Comparison of ENCODE assay signal across 8 cellular contexts in the genomic region with DNA sequence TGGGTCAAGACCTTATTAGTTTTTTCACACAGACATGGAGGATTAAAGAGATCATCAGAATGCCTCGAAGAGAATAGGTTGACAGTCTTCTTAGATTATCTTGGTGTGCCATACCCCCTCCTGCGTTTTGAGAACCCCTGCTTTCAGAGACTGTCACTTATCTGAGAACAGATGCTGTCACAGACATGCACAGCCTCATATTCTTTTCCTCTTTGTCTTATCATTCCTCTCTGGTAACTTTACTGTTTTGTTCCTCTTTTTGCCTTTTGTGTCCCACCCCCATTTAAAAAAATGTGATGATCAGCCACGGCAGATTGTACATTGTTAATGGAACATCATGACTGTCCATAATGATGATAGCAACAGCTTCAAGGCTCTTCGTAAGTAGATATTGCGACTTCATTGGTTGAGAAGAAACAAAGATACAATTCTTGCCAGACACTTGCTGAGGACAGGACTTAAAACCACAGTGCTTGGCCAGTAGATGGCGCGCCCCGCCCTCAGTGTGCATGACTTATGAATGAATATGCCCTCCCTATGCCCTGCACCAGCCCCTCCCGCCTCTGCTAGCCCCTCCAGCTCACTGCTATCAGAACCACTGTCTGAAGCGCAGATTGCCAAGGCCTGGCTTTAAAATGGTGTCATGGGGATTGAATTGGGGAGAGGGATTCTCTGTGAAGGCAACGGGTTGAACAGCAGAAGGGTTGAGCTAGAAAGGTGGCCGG. TPM values are rescaled to one million over a fixed set of nuclear protein-coding genes. Genes with fewer than 3 reads are reported as not detected.
A peak's percentile ranks its signal among the peaks of the same experiment; 100 is the strongest.
DNase-seq lines count a peak whose midpoint lies in the region; ATAC-seq and TF ChIP-seq lines count a peak whose summit lies in the region.

No MANE protein-coding gene starts in this region.

- ATAC-seq in memory B cell (ENCODE audit: low read depth) (peak; percentile 50), GM21360 (IDR thresholded peaks at IDR 0.05; ENCODE audit: unreplicated experiment) (no peak)

- H3K27me3 ChIP-seq in dorsolateral prefrontal cortex = no peaks in the 10 kb centered on the region

- H3K27ac ChIP-seq in dorsolateral prefrontal cortex = no peak overlapping the region

- DNase-seq in HPDE6-E6E7 (ENCODE audit: extremely low spot score) (peak; percentile 73), NK-92 (lab: John Stamatoyannopoulos, UW; ENCODE audit: unreplicated experiment) (peak; percentile 30), dorsolateral prefrontal cortex (peak; percentile 81 to 94 (median 87)), memory B cell (ENCODE audit: low spot score in 2 of 2) (peak; percentile 75 to 80)
- DNase-seq in activated CD4-positive, alpha-beta memory T cell treated with anti-CD3 and anti-CD28 coated beads, Interleukin-2, amount 10 ng/mL, durations not matched to agents 7 days and 5 days = peak; percentile 88
- DNase-seq in stimulated activated CD8-positive, alpha-beta memory T cell treated with anti-CD3 and anti-CD28 coated beads, Interleukin-15, amount 100 ng/mL, for 24 hours (ENCODE audit: low read depth) = peak; percentile 76

- H3K27me3 Mint-ChIP-seq in activated CD4-positive, alpha-beta memory T cell treated with anti-CD3 and anti-CD28 coated beads, Interleukin-2, amount 10 ng/mL, durations not matched to agents 7 days and 5 days = peaks cover 8% of the 10 kb centered on the region
- no peaks in the 10 kb centered on the region for H3K27me3 Mint-ChIP-seq in memory B cell

- H3K4me1 Mint-ChIP-seq in activated CD4-positive, alpha-beta memory T cell treated with anti-CD3 and anti-CD28 coated beads, Interleukin-2, amount 10 ng/mL, durations not matched to agents 7 days and 5 days = peaks cover 29% of the 10 kb centered on the region
- H3K4me1 Mint-ChIP-seq in memory B cell = peaks cover 17% of the 10 kb centered on the region

- peaks cover 6% of the 10 kb centered on the region for H3K36me3 Mint-ChIP-seq in activated CD4-positive, alpha-beta memory T cell treated with anti-CD3 and anti-CD28 coated beads, Interleukin-2, amount 10 ng/mL, durations not matched to agents 7 days and 5 days (ENCODE audit: low read depth)
- H3K36me3 Mint-ChIP-seq in memory B cell = no peaks in the 10 kb centered on the region

- CTCF ChIA-PET in activated CD4-positive, alpha-beta memory T cell treated with anti-CD3 and anti-CD28 coated beads, Interleukin-2, amount 10 ng/mL, durations not matched to agents 7 days and 5 days (lab: Charles Lee) = interaction anchor here (0.6 to 7.8 kb wide), 26 partner anchors 9 to 675 kb away, joined by 3 to 74 read pairs (median 4); a partner anchor contains a TSS

- peak overlapping the region; percentile 26 for H3K4me3 Mint-ChIP-seq in activated CD4-positive, alpha-beta memory T cell treated with anti-CD3 and anti-CD28 coated beads, Interleukin-2, amount 10 ng/mL, durations not matched to agents 7 days and 5 days
- H3K4me3 Mint-ChIP-seq in memory B cell = peak overlapping the region; percentile 28

- POLR2A ChIA-PET in activated CD4-positive, alpha-beta memory T cell treated with anti-CD3 and anti-CD28 coated beads, Interleukin-2, amount 10 ng/mL, durations not matched to agents 7 days and 5 days (lab: Charles Lee) = interaction anchor here (1.3 to 6.4 kb wide), 4 partner anchors 10 to 313 kb away, joined by 3 to 86 read pairs (median 47); a partner anchor contains a TSS

- H3K4me3 ChIP-seq in dorsolateral prefrontal cortex = peak overlapping the region in 8 of 59 donors; percentile 5 to 37 (median 16)

- no peak overlapping the region for H3K27ac Mint-ChIP-seq in activated CD4-positive, alpha-beta memory T cell treated with anti-CD3 and anti-CD28 coated beads, Interleukin-2, amount 10 ng/mL, durations not matched to agents 7 days and 5 days
- peak overlapping the region; percentile 3 for H3K27ac Mint-ChIP-seq in memory B cell

- intact Hi-C loops in dorsolateral prefrontal cortex (cut with DNase I) = loop anchor here (5.0 to 10.0 kb wide), 3 partner anchors 118 to 340 kb away; a partner anchor contains a TSS

- no peaks in the 10 kb centered on the region for H3K9me3 Mint-ChIP-seq in activated CD4-positive, alpha-beta memory T cell treated with anti-CD3 and anti-CD28 coated beads, Interleukin-2, amount 10 ng/mL, durations not matched to agents 7 days and 5 days
- no peaks in the 10 kb centered on the region for H3K9me3 Mint-ChIP-seq in memory B cell

- TF ChIP-seq CTCF in GM12873 (IDR thresholded peaks at IDR 0.05; ENCODE audit: insufficient read depth, low read depth, low read length, missing control alignments) (peak; percentile 90), dorsolateral prefrontal cortex (IDR thresholded peaks at IDR 0.05 in 54 of 56, conservative IDR thresholded peaks at IDR 0.05 in 2 of 56; ENCODE audit: low read depth in 1 of 56, partially characterized antibody in 56 of 56) (peak; percentile 38 to 91 (median 80))

RNA-seq across cellular contexts. Expression of a gene that starts 2.6 kb away (rescaled TPM):
- total RNA-seq in activated CD4-positive, alpha-beta memory T cell treated with anti-CD3 and anti-CD28 coated beads, Interleukin-2, amount 10 ng/mL, durations not matched to agents 7 days and 5 days = 10 to 100 TPM; 29.1 to 31.1 TPM
- 100 to 1,000 TPM in 15 of 120 experiments, 10 to 100 TPM in 105; 38.9 to 154 (median 76.7) TPM for total RNA-seq in dorsolateral prefrontal cortex

RNA-seq across cellular contexts. Expression of a gene that starts 8.1 kb away (rescaled TPM):
- 10 to 100 TPM; 49.3 to 50.0 TPM for total RNA-seq in activated CD4-positive, alpha-beta memory T cell treated with anti-CD3 and anti-CD28 coated beads, Interleukin-2, amount 10 ng/mL, durations not matched to agents 7 days and 5 days
- total RNA-seq in dorsolateral prefrontal cortex = 10 to 100 TPM; 32.9 to 84.7 (median 64.1) TPM

Comparison
In these comparisons a context has a peak if more than half of its experiments do, and no peak if none do; other contexts are left out.
1. DNase-seq: peak in every context shown above with its lines; median percentile 88 in activated CD4-positive, alpha-beta memory T cell treated with anti-CD3 and anti-CD28 coated beads, Interleukin-2, amount 10 ng/mL, durations not matched to agents 7 days and 5 days; 87 in dorsolateral prefrontal cortex; 78 in memory B cell; 76 in stimulated activated CD8-positive, alpha-beta memory T cell treated with anti-CD3 and anti-CD28 coated beads, Interleukin-15, amount 100 ng/mL, for 24 hours; 73 in HPDE6-E6E7; 30 in NK-92.